20 cellular contexts compared by ENCODE assay signal in genomic region chr22:25930710-25931353, GRCh38.
DNase-seq lines count a peak whose midpoint lies in the region; TF ChIP-seq lines count a peak whose summit lies in the region.
"Had no signal": no experiment of that assay in that cellular context is flagged by ENCODE, and none has a peak within 500 bp of the region (broad histone marks: within the 10 kb centered on the region; RNA-seq: fewer than 3 reads in every experiment).

No MANE protein-coding gene starts in this region.

- DNase-seq in NCI-H187 treated with DMSO at 0.1 percent for 48 hours (lab: John Stamatoyannopoulos, UW), result peak; percentile 76
- DNase-seq in NCI-H526 treated with DMSO at 0.1 percent for 48 hours (lab: John Stamatoyannopoulos, UW), result peak; percentile 36
- no peak for DNase-seq in nephron progenitor cell
- no peak for DNase-seq in T-helper 2 cell
- DNase-seq in cortex of kidney (lab: John Stamatoyannopoulos, UW), result no peak
- DNase-seq in activated T-helper 2 cell treated with anti-CD3 and anti-CD28 coated beads, Interferon-gamma antibody, Interleukin-2, Interleukin-4, amounts not matched to agents 10 μg/mL and 5 μg/mL and 100 μg/mL, durations not matched to agents 14 hours and 24 hours and 36 hours (ENCODE audit: low spot score), result no peak
- no peak for DNase-seq in stimulated activated CD4-positive, alpha-beta T cell treated with anti-CD3 and anti-CD28 coated beads, Interleukin-4, amount 100 ng/mL, for 4 hours
- DNase-seq: activated B cell treated with CpG ODN at 0.5 μM for 24 hours; activated effector memory CD4-positive, alpha-beta T cell treated with Interleukin-2 at 50 U/mL for 16 hours; amniotic stem cell; cerebellar nuclear complex; hippocampal formation; left cardiac atrium; NCI-H446; right lobe of liver; T-helper 1 cell had no signal

- no peaks in the 10 kb centered on the region for H3K36me3 ChIP-seq in HUES48 (ENCODE audit: control insufficient read depth, insufficient read depth, low read length)
- H3K36me3 ChIP-seq: neutrophil, right lobe of liver had no signal

- peak overlapping the region; percentile 1 for H3K27ac ChIP-seq in HUES48 (ENCODE audit: low read depth, low read length)
- H3K27ac ChIP-seq: KMS-11, neutrophil, right lobe of liver, RWPE1 had no signal

- no peak overlapping the region for H3K4me3 ChIP-seq in HUES48 (ENCODE audit: low read depth, low read length)
- H3K4me3 ChIP-seq: right lobe of liver had no signal

- peaks cover 57% of the 10 kb centered on the region for H3K4me1 ChIP-seq in HUES48 (ENCODE audit: control insufficient read depth, insufficient read depth, low read length)
- H3K4me1 ChIP-seq: right lobe of liver had no signal

- peaks cover 24% of the 10 kb centered on the region for H3K27me3 Mint-ChIP-seq in nephron progenitor cell (ENCODE audit: low read depth, poor library complexity)
- peaks cover 4% of the 10 kb centered on the region for H3K27me3 Mint-ChIP-seq in activated T-helper 2 cell treated with anti-CD3 and anti-CD28 coated beads, Interferon-gamma antibody, Interleukin-2, Interleukin-4, amounts not matched to agents 10 μg/mL and 5 μg/mL and 100 μg/mL, durations not matched to agents 14 hours and 24 hours and 36 hours (ENCODE audit: low read depth)

- no peaks in the 10 kb centered on the region for H3K9me3 ChIP-seq in HUES48 (ENCODE audit: control insufficient read depth, insufficient read depth, low read length)
- H3K9me3 ChIP-seq: neutrophil, right lobe of liver had no signal

- H3K9ac ChIP-seq in HUES48 (ENCODE audit: low read depth, low read length), result no peak overlapping the region
- H3K9ac ChIP-seq: KMS-11 had no signal

- no peaks in the 10 kb centered on the region for H3K27me3 ChIP-seq in HUES48 (ENCODE audit: control insufficient read depth, insufficient read depth, low read length)
- H3K27me3 ChIP-seq: right lobe of liver had no signal

- intact Hi-C loops in activated T-helper 2 cell treated with anti-CD3 and anti-CD28 coated beads, Interferon-gamma antibody, Interleukin-2, Interleukin-4, amounts not matched to agents 10 μg/mL and 5 μg/mL and 100 μg/mL, durations not matched to agents 14 hours and 24 hours and 36 hours (cut with micrococcal nuclease), result no loop called here

- H3K9me3 Mint-ChIP-seq in nephron progenitor cell, result peaks cover 16% of the 10 kb centered on the region
- no peaks in the 10 kb centered on the region for H3K9me3 Mint-ChIP-seq in activated T-helper 2 cell treated with anti-CD3 and anti-CD28 coated beads, Interferon-gamma antibody, Interleukin-2, Interleukin-4, amounts not matched to agents 10 μg/mL and 5 μg/mL and 100 μg/mL, durations not matched to agents 14 hours and 24 hours and 36 hours

- H3K4me3 Mint-ChIP-seq in nephron progenitor cell, result no peak overlapping the region
- no peak overlapping the region for H3K4me3 Mint-ChIP-seq in activated T-helper 2 cell treated with anti-CD3 and anti-CD28 coated beads, Interferon-gamma antibody, Interleukin-2, Interleukin-4, amounts not matched to agents 10 μg/mL and 5 μg/mL and 100 μg/mL, durations not matched to agents 14 hours and 24 hours and 36 hours (ENCODE audit: low read depth)
- H3K4me3 Mint-ChIP-seq: activated B cell treated with CpG ODN at 0.5 μM for 24 hours had no signal

- no peaks in the 10 kb centered on the region for H3K36me3 Mint-ChIP-seq in nephron progenitor cell (ENCODE audit: low read depth)
- no peaks in the 10 kb centered on the region for H3K36me3 Mint-ChIP-seq in activated T-helper 2 cell treated with anti-CD3 and anti-CD28 coated beads, Interferon-gamma antibody, Interleukin-2, Interleukin-4, amounts not matched to agents 10 μg/mL and 5 μg/mL and 100 μg/mL, durations not matched to agents 14 hours and 24 hours and 36 hours (ENCODE audit: low read depth)

- H3K4me1 Mint-ChIP-seq in nephron progenitor cell, result peaks cover 52% of the 10 kb centered on the region
- no peaks in the 10 kb centered on the region for H3K4me1 Mint-ChIP-seq in activated T-helper 2 cell treated with anti-CD3 and anti-CD28 coated beads, Interferon-gamma antibody, Interleukin-2, Interleukin-4, amounts not matched to agents 10 μg/mL and 5 μg/mL and 100 μg/mL, durations not matched to agents 14 hours and 24 hours and 36 hours (ENCODE audit: low read depth)
- H3K4me1 Mint-ChIP-seq: activated B cell treated with CpG ODN at 0.5 μM for 24 hours had no signal

- H3K27ac Mint-ChIP-seq in nephron progenitor cell, result peak overlapping the region; percentile 36
- no peak overlapping the region for H3K27ac Mint-ChIP-seq in activated T-helper 2 cell treated with anti-CD3 and anti-CD28 coated beads, Interferon-gamma antibody, Interleukin-2, Interleukin-4, amounts not matched to agents 10 μg/mL and 5 μg/mL and 100 μg/mL, durations not matched to agents 14 hours and 24 hours and 36 hours
- H3K27ac Mint-ChIP-seq: activated B cell treated with CpG ODN at 0.5 μM for 24 hours had no signal

- TF ChIP-seq CTCF in nephron progenitor cell (IDR thresholded peaks at IDR 0.05), result no peak

Comparison
In these comparisons a context has a peak if more than half of its experiments do, and no peak if none do; other contexts are left out.
1. DNase-seq: peak in NCI-H187 treated with DMSO at 0.1 percent for 48 hours (single experiment) and NCI-H526 treated with DMSO at 0.1 percent for 48 hours (single experiment); none in nephron progenitor cell (single experiment), T-helper 2 cell (0 of 5), cortex of kidney (single experiment), activated T-helper 2 cell treated with anti-CD3 and anti-CD28 coated beads, Interferon-gamma antibody, Interleukin-2, Interleukin-4, amounts not matched to agents 10 μg/mL and 5 μg/mL and 100 μg/mL, durations not matched to agents 14 hours and 24 hours and 36 hours (single experiment) and stimulated activated CD4-positive, alpha-beta T cell treated with anti-CD3 and anti-CD28 coated beads, Interleukin-4, amount 100 ng/mL, for 4 hours (0 of 2).